8 cellular contexts compared by ENCODE assay signal in genomic region chr10:11863353-11864105, GRCh38.
A peak's percentile ranks its signal among the peaks of the same experiment; 100 is the strongest.
DNase-seq lines count a peak whose midpoint lies in the region; ATAC-seq and TF ChIP-seq lines count a peak whose summit lies in the region.

No MANE protein-coding gene starts in this region.

- DNase-seq in NCI-H69 (lab: John Stamatoyannopoulos, UW) (peak; percentile 54), retina (no peak), GDM1 (lab: John Stamatoyannopoulos, UW) (no peak), HEK293T (ENCODE audit: extremely low spot score) (no peak), hepatic stellate cell (ENCODE audit: low spot score) (no peak)
- DNase-seq in effector CD4-positive, alpha-beta T cell = peak; percentile 17

- CTCF ChIA-PET in HEK293T (lab: Yijun Ruan, JAX) = no interaction called here

- POLR2A ChIA-PET in HEK293T (lab: Yijun Ruan, JAX) = no interaction called here

- peak; percentile 99 for ATAC-seq in GM18858 (IDR thresholded peaks at IDR 0.05; ENCODE audit: unreplicated experiment)
- ATAC-seq in HG02642 (IDR thresholded peaks at IDR 0.05; ENCODE audit: poor library complexity, unreplicated experiment) = peak; percentile 94

TF ChIP-seq in HEK293T, 16 proteins besides CTCF, POLR2A, EP300 and RAD21:
- no peak for TF ChIP-seq NFRKB (IDR thresholded peaks at IDR 0.05)
- no peak for TF ChIP-seq TARDBP (IDR thresholded peaks at IDR 0.05)
- TF ChIP-seq ARNT (IDR thresholded peaks at IDR 0.05) = no peak
- TF ChIP-seq HDGF (IDR thresholded peaks at IDR 0.05; ENCODE audit: borderline replicate concordance) = no peak
- TF ChIP-seq BHLHE40 (IDR thresholded peaks at IDR 0.05; ENCODE audit: borderline replicate concordance) = no peak
- no peak for TF ChIP-seq FOXA1 (IDR thresholded peaks at IDR 0.05)
- no peak for TF ChIP-seq FOXM1 (IDR thresholded peaks at IDR 0.05; ENCODE audit: borderline replicate concordance)
- no peak for TF ChIP-seq SUZ12 (IDR thresholded peaks at IDR 0.05)
- TF ChIP-seq LEF1 (IDR thresholded peaks at IDR 0.05; ENCODE audit: borderline replicate concordance) = no peak
- TF ChIP-seq ZNF384 (IDR thresholded peaks at IDR 0.05) = no peak
- no peak for TF ChIP-seq SP1 (IDR thresholded peaks at IDR 0.05)
- no peak for TF ChIP-seq L3MBTL2 (conservative IDR thresholded peaks at IDR 0.05)
- TF ChIP-seq FOXK2 (IDR thresholded peaks at IDR 0.05) = no peak
- TF ChIP-seq, protein P1, sequence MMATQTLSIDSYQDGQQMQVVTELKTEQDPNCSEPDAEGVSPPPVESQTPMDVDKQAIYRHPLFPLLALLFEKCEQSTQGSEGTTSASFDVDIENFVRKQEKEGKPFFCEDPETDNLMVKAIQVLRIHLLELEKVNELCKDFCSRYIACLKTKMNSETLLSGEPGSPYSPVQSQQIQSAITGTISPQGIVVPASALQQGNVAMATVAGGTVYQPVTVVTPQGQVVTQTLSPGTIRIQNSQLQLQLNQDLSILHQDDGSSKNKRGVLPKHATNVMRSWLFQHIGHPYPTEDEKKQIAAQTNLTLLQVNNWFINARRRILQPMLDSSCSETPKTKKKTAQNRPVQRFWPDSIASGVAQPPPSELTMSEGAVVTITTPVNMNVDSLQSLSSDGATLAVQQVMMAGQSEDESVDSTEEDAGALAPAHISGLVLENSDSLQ (IDR thresholded peaks at IDR 0.05) = no peak
- TF ChIP-seq ELF4 (IDR thresholded peaks at IDR 0.05) = no peak
- TF ChIP-seq CTBP1 (IDR thresholded peaks at IDR 0.05; ENCODE audit: borderline replicate concordance) = no peak

Comparison
In these comparisons a context has a peak if more than half of its experiments do, and no peak if none do; other contexts are left out.
1. DNase-seq: peak in NCI-H69 (single experiment) and effector CD4-positive, alpha-beta T cell (single experiment); none in retina (single experiment), GDM1 (single experiment), HEK293T (single experiment) and hepatic stellate cell (single experiment).